16 cellular contexts compared by ENCODE assay signal in genomic region chr3:112090899-112091586, GRCh38. TPM values are rescaled to one million over a fixed set of nuclear protein-coding genes. Genes with fewer than 3 reads are reported as not detected.
A peak's percentile ranks its signal among the peaks of the same experiment; 100 is the strongest.
DNase-seq lines count a peak whose midpoint lies in the region; ATAC-seq and TF ChIP-seq lines count a peak whose summit lies in the region.
"Had no signal": no experiment of that assay in that cellular context is flagged by ENCODE, and none has a peak within 500 bp of the region (broad histone marks: within the 10 kb centered on the region; RNA-seq: fewer than 3 reads in every experiment).

No MANE protein-coding gene starts in this region.

- intact Hi-C loops in posterior vena cava (cut with DNase I) = no loop called here

- no peak overlapping the region for H3K9ac ChIP-seq in neural progenitor cell

- no peaks in the 10 kb centered on the region for H3K79me2 ChIP-seq in neural progenitor cell (ENCODE audit: low read depth)

- no peak overlapping the region for H3K4me3 Mint-ChIP-seq in neural progenitor cell
- H3K4me3 Mint-ChIP-seq: effector memory CD8-positive, alpha-beta T cell; natural killer cell treated with Interleukin-12 subunit alpha and Interleukin-12 subunit beta and Interleukin-15 and Interleukin-18, amount 100 ng/mL, for 72 hours had no signal

- H3K4me3 ChIP-seq in Peyer's patch = no peak overlapping the region
- no peak overlapping the region for H3K4me3 ChIP-seq in neural progenitor cell
- H3K4me3 ChIP-seq: A549, gastrocnemius medialis, spleen had no signal

- no peak overlapping the region for H2AFZ ChIP-seq in neural progenitor cell (replicated peaks)

- H3K4me1 ChIP-seq in Peyer's patch (peaks cover 0 to 25% (median 2%) of the 10 kb centered on the region in 4 donors), neural progenitor cell (peaks cover 31% of the 10 kb centered on the region)

- H3K27ac Mint-ChIP-seq in neural progenitor cell = no peak overlapping the region
- H3K27ac Mint-ChIP-seq: effector memory CD8-positive, alpha-beta T cell; natural killer cell treated with Interleukin-12 subunit alpha and Interleukin-12 subunit beta and Interleukin-15 and Interleukin-18, amount 100 ng/mL, for 72 hours had no signal

- H4K20me1 ChIP-seq in neural progenitor cell (ENCODE audit: low read depth) = no peaks in the 10 kb centered on the region

- DNase-seq in NCI-H2107 treated with DMSO at 0.1 percent for 48 hours (lab: John Stamatoyannopoulos, UW; ENCODE audit: unreplicated experiment) (peak; percentile 74), NCI-H2107 (lab: John Stamatoyannopoulos, UW) (no peak), HT-29 (ENCODE audit: low spot score) (peak; percentile 80), Peyer's patch (no peak), neural progenitor cell (ENCODE audit: low spot score) (no peak), posterior vena cava (ENCODE audit: low spot score) (no peak)
- DNase-seq: activated CD4-positive, CD25-positive, alpha-beta regulatory T cell treated with anti-CD3 and anti-CD28 coated beads, Interleukin-2, amount 50 U/mL, for 72 hours; brain microvascular endothelial cell; effector memory CD8-positive, alpha-beta T cell; gastrocnemius medialis; kidney; spleen had no signal

- ATAC-seq in HG03139 (IDR thresholded peaks at IDR 0.05; ENCODE audit: unreplicated experiment) = no peak
- no peak for ATAC-seq in GM21423 (IDR thresholded peaks at IDR 0.05; ENCODE audit: unreplicated experiment)
- ATAC-seq: A549; effector memory CD8-positive, alpha-beta T cell; gastrocnemius medialis; natural killer cell treated with Interleukin-12 subunit alpha and Interleukin-12 subunit beta and Interleukin-15 and Interleukin-18, amount 100 ng/mL, for 72 hours had no signal

- H3K27me3 ChIP-seq in Peyer's patch = no peaks in the 10 kb centered on the region
- peaks cover 18% of the 10 kb centered on the region for H3K27me3 ChIP-seq in neural progenitor cell
- H3K27me3 ChIP-seq: brain microvascular endothelial cell, gastrocnemius medialis had no signal

- H3K36me3 ChIP-seq in Peyer's patch (no peaks in the 10 kb centered on the region), neural progenitor cell (no peaks in the 10 kb centered on the region)
- H3K36me3 ChIP-seq: gastrocnemius medialis, spleen had no signal

- TF ChIP-seq CTCF in Peyer's patch (IDR thresholded peaks at IDR 0.05) (no peak), neural progenitor cell (IDR thresholded peaks at IDR 0.05) (no peak)

- peaks cover 2% of the 10 kb centered on the region for H3K9me3 Mint-ChIP-seq in neural progenitor cell
- H3K9me3 Mint-ChIP-seq: effector memory CD8-positive, alpha-beta T cell; natural killer cell treated with Interleukin-12 subunit alpha and Interleukin-12 subunit beta and Interleukin-15 and Interleukin-18, amount 100 ng/mL, for 72 hours had no signal

- H3K4me1 Mint-ChIP-seq in neural progenitor cell = peaks cover 33% of the 10 kb centered on the region

- H3K4me2 ChIP-seq in neural progenitor cell = peak overlapping the region; percentile 19
- H3K4me2 ChIP-seq: A549 had no signal

- H3F3A ChIP-seq in neural progenitor cell (ENCODE audit: low read depth) = peaks cover 17% of the 10 kb centered on the region

- H3K27ac ChIP-seq in Peyer's patch (peak overlapping the region in 3 of 4 donors; percentile 23 to 72 (median 35)), neural progenitor cell (no peak overlapping the region)
- H3K27ac ChIP-seq: A549, brain microvascular endothelial cell, gastrocnemius medialis had no signal

- no peak for TF ChIP-seq POLR2A in Peyer's patch (IDR thresholded peaks at IDR 0.05)

- H3K27me3 Mint-ChIP-seq in neural progenitor cell (ENCODE audit: insufficient read depth, low read depth) = peaks cover 10% of the 10 kb centered on the region

- peaks cover 3% of the 10 kb centered on the region for H3K36me3 Mint-ChIP-seq in neural progenitor cell
- H3K36me3 Mint-ChIP-seq: natural killer cell treated with Interleukin-12 subunit alpha and Interleukin-12 subunit beta and Interleukin-15 and Interleukin-18, amount 100 ng/mL, for 72 hours had no signal

- no peaks in the 10 kb centered on the region for H3K9me3 ChIP-seq in Peyer's patch
- H3K9me3 ChIP-seq in neural progenitor cell (ENCODE audit: low read depth) = no peaks in the 10 kb centered on the region
- H3K9me3 ChIP-seq: A549, gastrocnemius medialis, spleen had no signal

RNA-seq across cellular contexts. Expression of gene C3orf52, which starts 4.9 kb away (rescaled TPM):
- total RNA-seq in HT-29 (2014; rRNA removed; shearing (Covaris generic)) = 14.5 and 17.5 TPM in 2 replicates
- total RNA-seq in Peyer's patch = 10 to 100 TPM; 13.2 to 31.0 (median 25.9) TPM
- 2.4 and 4.9 TPM in 2 replicates for total RNA-seq in neural progenitor cell (ENCODE audit: low replicate concordance)
- total RNA-seq in posterior vena cava = 1 to 10 TPM; 2.1 to 9.9 TPM

RNA-seq across cellular contexts. Expression of gene GCSAM, which starts 42.0 kb away (rescaled TPM):
- not detected in 2 replicates for total RNA-seq in HT-29 (2014; rRNA removed; shearing (Covaris generic))
- total RNA-seq in Peyer's patch (1 to 10 TPM in 1 of 4 donors, under 1 TPM in 1, not detected in 2; 0.40 to 5.8 TPM), neural progenitor cell (ENCODE audit: low replicate concordance) (not detected in 2 replicates), posterior vena cava (under 1 TPM; 0.29 to 0.37 TPM)
- total RNA-seq: gastrocnemius medialis had no signal

RNA-seq across cellular contexts. Expression of gene TMPRSS7, which starts 56.5 kb away (rescaled TPM):
- 0.03 TPM in 1 of 2 replicates, not detected in the other for total RNA-seq in HT-29 (2014; rRNA removed; shearing (Covaris generic))
- total RNA-seq in Peyer's patch (not detected), neural progenitor cell (ENCODE audit: low replicate concordance) (not detected in 2 replicates), posterior vena cava (not detected)
- total RNA-seq: gastrocnemius medialis; kidney; natural killer cell treated with Interleukin-12 subunit alpha and Interleukin-12 subunit beta and Interleukin-15 and Interleukin-18, amount 100 ng/mL, for 72 hours; spleen had no signal

Comparison
In these comparisons a context has a peak if more than half of its experiments do, and no peak if none do; other contexts are left out.
1. DNase-seq: peak in NCI-H2107 treated with DMSO at 0.1 percent for 48 hours (single experiment) and HT-29 (single experiment); none in NCI-H2107 (single experiment), Peyer's patch (0 of 3), neural progenitor cell (single experiment) and posterior vena cava (single experiment).